ENCODE assay signal across 25 cellular contexts in genomic region chr14:102164964-102165363, GRCh38.
"Had no signal": no experiment of that assay in that cellular context is flagged by ENCODE, and none has a peak within 500 bp of the region (broad histone marks: within the 10 kb centered on the region; RNA-seq: fewer than 3 reads in every experiment).

No MANE protein-coding gene starts in this region.

- H3K4me3 ChIP-seq: ascending aorta, cardiac muscle cell, esophagus squamous epithelium, left ventricle myocardium inferior, mucosa of descending colon, ovary, right lobe of liver, testis, transverse colon, uterus had no signal

- H3K27ac Mint-ChIP-seq: activated CD4-positive, alpha-beta memory T cell treated with anti-CD3 and anti-CD28 coated beads, Interleukin-2, amount 10 ng/mL, durations not matched to agents 7 days and 5 days; activated naive CD4-positive, alpha-beta T cell treated with anti-CD3 and anti-CD28 coated beads, Interleukin-2, amount 50 U/mL, for 72 hours; nephron had no signal

- H3K27ac ChIP-seq: ascending aorta, cardiac muscle cell, esophagus squamous epithelium, left ventricle myocardium inferior, ovary, right lobe of liver, testis, transverse colon, uterus had no signal

- H3K36me3 ChIP-seq: cardiac muscle cell, left ventricle myocardium inferior, ovary, right lobe of liver, transverse colon, uterus had no signal

- H3K27me3 Mint-ChIP-seq: activated CD4-positive, alpha-beta memory T cell treated with anti-CD3 and anti-CD28 coated beads, Interleukin-2, amount 10 ng/mL, durations not matched to agents 7 days and 5 days; brain; progenitor cell of endocrine pancreas had no signal

- H3K9me3 Mint-ChIP-seq: activated CD4-positive, alpha-beta memory T cell treated with anti-CD3 and anti-CD28 coated beads, Interleukin-2, amount 10 ng/mL, durations not matched to agents 7 days and 5 days; brain; nephron had no signal

- H3K9me3 ChIP-seq: ascending aorta, esophagus squamous epithelium, left ventricle myocardium inferior, mucosa of descending colon, ovary, right lobe of liver, testis, transverse colon, uterus had no signal

- H3K4me1 ChIP-seq: ascending aorta, uterus had no signal

- ATAC-seq: activated CD4-positive, CD25-positive, alpha-beta regulatory T cell treated with anti-CD3 and anti-CD28 coated beads, Interleukin-2, amount 50 U/mL, for 24 hours; activated naive CD4-positive, alpha-beta T cell treated with anti-CD3 and anti-CD28 coated beads, Interleukin-2, amount 50 U/mL, for 72 hours; stimulated activated naive CD8-positive, alpha-beta T cell treated with anti-CD3 and anti-CD28 coated beads, Interleukin-15, Interleukin-2, amounts not matched to agents 100 U/mL and 50 U/mL, for 24 hours had no signal

- H3K27me3 ChIP-seq: ascending aorta, cardiac muscle cell, esophagus squamous epithelium, ovary, right lobe of liver, testis, transverse colon, uterus had no signal

- H3K4me3 Mint-ChIP-seq: activated CD4-positive, alpha-beta memory T cell treated with anti-CD3 and anti-CD28 coated beads, Interleukin-2, amount 10 ng/mL, durations not matched to agents 7 days and 5 days; brain; nephron had no signal

- DNase-seq: activated CD4-positive, alpha-beta memory T cell treated with anti-CD3 and anti-CD28 coated beads, Interleukin-2, amount 10 ng/mL, durations not matched to agents 7 days and 5 days; activated CD4-positive, alpha-beta T cell treated with anti-CD3 and anti-CD28 coated beads for 48 hours; activated CD8-positive, alpha-beta memory T cell treated with anti-CD3 and anti-CD28 coated beads, Interleukin-2, amount 50 U/mL, for 48 hours; activated naive CD4-positive, alpha-beta T cell; activated T-cell treated with anti-CD3 and anti-CD28 coated beads, Interleukin-2, amount 50 U/mL, for 48 hours; cortex of kidney; esophagus squamous epithelium; foreskin melanocyte; left ventricle myocardium inferior; ovary; right lobe of liver; stimulated activated CD4-positive, alpha-beta T cell treated with anti-CD3 and anti-CD28 coated beads, Interleukin-4, amount 100 ng/mL, for 1 hour; stimulated activated naive CD8-positive, alpha-beta T cell treated with anti-CD3 and anti-CD28 coated beads, Interleukin-15, Interleukin-2, amounts not matched to agents 100 U/mL and 50 U/mL, for 24 hours; T-helper 2 cell; testis; transverse colon; uterus had no signal
